1 cellular context compared by ENCODE assay signal in the genomic region with DNA sequence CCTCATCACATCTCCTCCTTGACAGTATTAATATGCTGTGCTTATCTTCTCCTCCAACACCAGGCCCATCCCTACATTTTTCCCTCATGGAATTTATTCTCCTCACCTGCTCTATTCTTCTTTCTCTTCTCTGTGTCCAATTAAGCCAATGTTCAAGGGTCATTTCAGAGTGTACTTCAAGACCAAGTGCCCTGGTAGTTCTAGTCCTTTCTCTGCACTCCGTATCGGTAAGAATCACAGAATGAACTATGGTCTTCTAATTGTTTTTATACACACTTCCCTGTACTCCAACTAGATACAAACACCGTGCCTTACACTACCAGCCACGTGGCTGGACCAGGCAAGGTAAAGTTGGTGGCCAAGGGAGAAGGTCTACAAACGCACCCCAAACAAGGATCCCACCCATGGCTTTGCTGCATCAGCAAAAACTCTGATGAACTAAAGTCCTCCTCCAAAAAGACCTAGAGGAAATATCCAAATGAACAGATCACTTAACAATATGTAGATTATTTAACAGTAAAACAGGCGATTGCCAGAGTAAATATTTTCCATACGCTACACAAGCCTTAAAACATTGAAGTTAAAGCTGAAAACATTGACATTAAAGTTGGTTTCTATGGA.
TF ChIP-seq lines count a peak whose summit lies in the region.

No MANE protein-coding gene starts in this region.

TF ChIP-seq in HepG2, 621 proteins besides CTCF, POLR2A, EP300 and RAD21 (continued from another document):
- TF ChIP-seq MAFK (conservative IDR thresholded peaks at IDR 0.05 in 1 of 2, IDR thresholded peaks at IDR 0.05 in 1 of 2; ENCODE audit: low read length in 2 of 2) = peak; percentile 65 to 86
- no peak for TF ChIP-seq ZNF275 (CRISPR knock-in tag; IDR thresholded peaks at IDR 0.05; ENCODE audit: borderline replicate concordance)
- TF ChIP-seq MNT (IDR thresholded peaks at IDR 0.05) = peak; percentile 43
